ENCODE assay signal across 2 cellular contexts in the genomic region with DNA sequence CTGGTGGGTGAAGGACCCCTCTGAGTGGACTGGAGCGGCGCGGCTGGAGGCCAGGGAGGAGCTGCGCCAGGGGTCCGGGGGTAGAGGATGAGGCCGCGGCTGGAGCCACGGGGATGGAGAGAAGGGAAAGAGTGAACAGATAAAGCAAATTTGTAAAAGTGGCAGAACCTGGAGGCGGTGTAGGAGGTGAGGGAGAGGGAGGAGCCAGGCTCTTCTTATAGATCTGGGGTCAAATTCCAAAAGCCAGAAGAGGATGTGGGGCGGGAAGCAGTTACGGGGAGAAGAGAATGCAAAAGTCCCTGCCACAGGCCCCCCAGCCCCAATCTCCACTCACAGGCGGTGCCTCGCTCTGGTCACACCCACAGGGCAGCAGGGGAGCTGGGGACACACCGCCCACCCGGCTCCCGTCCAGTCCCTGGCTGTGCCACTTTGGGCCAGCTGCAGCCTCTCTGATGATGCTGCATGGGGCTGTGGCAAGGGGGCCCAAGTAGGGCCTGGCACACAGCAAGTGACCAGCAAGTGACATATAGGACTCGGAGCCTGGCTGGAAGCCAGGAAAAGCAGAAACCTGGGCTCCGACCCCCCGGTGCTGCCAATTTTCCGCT.
TF ChIP-seq lines count a peak whose summit lies in the region.

No MANE protein-coding gene starts in this region.

TF ChIP-seq in GM23338, 12 proteins besides CTCF, POLR2A, EP300 and RAD21:
- TF ChIP-seq NANOG (IDR thresholded peaks at IDR 0.05; ENCODE audit: borderline replicate concordance), result no peak

TF ChIP-seq in H1, 55 proteins besides CTCF, POLR2A, EP300 and RAD21:
- TF ChIP-seq KDM1A (IDR thresholded peaks at IDR 0.05; ENCODE audit: borderline replicate concordance, low read length), result peak; percentile 38
- 0 out of 2 replicates have a peak, but pooled peaks have one; percentile 6 for TF ChIP-seq TAF1 (IDR thresholded peaks at IDR 0.05; ENCODE audit: low read depth, low read length)
- peak; percentile 61 for TF ChIP-seq ASH2L (IDR thresholded peaks at IDR 0.05; ENCODE audit: low read length)
- TF ChIP-seq, protein P1, sequence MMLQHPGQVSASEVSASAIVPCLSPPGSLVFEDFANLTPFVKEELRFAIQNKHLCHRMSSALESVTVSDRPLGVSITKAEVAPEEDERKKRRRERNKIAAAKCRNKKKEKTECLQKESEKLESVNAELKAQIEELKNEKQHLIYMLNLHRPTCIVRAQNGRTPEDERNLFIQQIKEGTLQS (IDR thresholded peaks at IDR 0.05; ENCODE audit: insufficient read depth, low read depth, low read length), result no peak
